In genomic region chr1:206933333-206933945, GRCh38 we compare ENCODE assay signal across 8 cellular contexts. TPM values are rescaled to one million over a fixed set of nuclear protein-coding genes. Genes with fewer than 3 reads are reported as not detected.
DNase-seq lines count a peak whose midpoint lies in the region; ATAC-seq, FAIRE-seq and TF ChIP-seq lines count a peak whose summit lies in the region.

No MANE protein-coding gene starts in this region.

- H3K27ac Mint-ChIP-seq in nephron progenitor cell: no peak overlapping the region

- H3K36me3 ChIP-seq in H7 (replicated peaks; ENCODE audit: control insufficient read depth, insufficient read depth, low read length): no peaks in the 10 kb centered on the region

- no peak for FAIRE-seq in HTR-8/SVneo (lab: Jason Lieb, UNC)

- TF ChIP-seq CTCF in AG04449 (IDR thresholded peaks at IDR 0.05; ENCODE audit: insufficient read depth, low read length, missing control alignments): peak; percentile 50
- TF ChIP-seq CTCF in VCaP (conservative IDR thresholded peaks at IDR 0.05): peak; percentile 30; the same call in 1 of the 2 replicates
- peak; percentile 63 for TF ChIP-seq CTCF in cardiac fibroblast (IDR thresholded peaks at IDR 0.05; ENCODE audit: low read depth, low read length)
- TF ChIP-seq CTCF in nephron progenitor cell (IDR thresholded peaks at IDR 0.05): peak; percentile 35

- no peak overlapping the region for H3K4me3 Mint-ChIP-seq in nephron progenitor cell

- H3K27ac ChIP-seq in VCaP: no peak overlapping the region

- DNase-seq in AG04449 (ENCODE audit: low read depth, low spot score) (no peak), H7 (peak; percentile 91), cardiac fibroblast (ENCODE audit: low read depth in 2 of 2) (peak in 1 of 2 donors; percentile 30), nephron progenitor cell (peak; percentile 25), kidney tubule cell (ENCODE audit: low spot score) (no peak), HTR-8/SVneo (ENCODE audit: insufficient read length, low spot score) (no peak)

- no peaks in the 10 kb centered on the region for H3K27me3 ChIP-seq in H7 (ENCODE audit: control insufficient read depth, insufficient read depth, low read length)

- CTCF ChIA-PET in AG04449 (lab: Yijun Ruan, JAX): interaction anchor here (0.6 to 3.7 kb wide), 6 partner anchors 10 to 146 kb away, joined by 3 to 19 read pairs (median 6); no protein-coding TSS in a partner anchor

- H3K36me3 Mint-ChIP-seq in nephron progenitor cell (ENCODE audit: low read depth): no peaks in the 10 kb centered on the region

- peaks cover 28% of the 10 kb centered on the region for H3K27me3 Mint-ChIP-seq in nephron progenitor cell (ENCODE audit: low read depth, poor library complexity)

- ATAC-seq in HG03469 (IDR thresholded peaks at IDR 0.05; ENCODE audit: unreplicated experiment): no peak

- POLR2A ChIA-PET in AG04449 (lab: Yijun Ruan, JAX): no interaction called here

- H3K4me3 ChIP-seq in AG04449 (ENCODE audit: low read depth, low read length) (no peak overlapping the region), H7 (ENCODE audit: insufficient read depth, low read depth, low read length) (no peak overlapping the region), cardiac fibroblast (replicated peaks in 1 of 2; ENCODE audit: low read depth in 2 of 2, low read length in 2 of 2) (no peak overlapping the region)

- peaks cover 27% of the 10 kb centered on the region for H3K4me1 Mint-ChIP-seq in nephron progenitor cell

- H3K9me3 Mint-ChIP-seq in nephron progenitor cell: no peaks in the 10 kb centered on the region

RNA-seq across cellular contexts. Expression of gene FCMR, which starts 11.7 kb away (rescaled TPM):
- not detected in 2 replicates for total RNA-seq in H7 (2014; rRNA removed; shearing (Covaris generic))

RNA-seq across cellular contexts. Expression of gene PIGR, which starts 12.8 kb away (rescaled TPM):
- 0.03 TPM in 1 of 2 replicates, not detected in the other for total RNA-seq in H7 (2014; rRNA removed; shearing (Covaris generic))

RNA-seq across cellular contexts. Expression of gene IL24, which starts 36.2 kb away (rescaled TPM):
- total RNA-seq in H7 (2014; rRNA removed; shearing (Covaris generic)): not detected in 2 replicates

RNA-seq across cellular contexts. Expression of gene FCAMR, which starts 36.8 kb away (rescaled TPM):
- total RNA-seq in H7 (2014; rRNA removed; shearing (Covaris generic)): not detected in 2 replicates

Comparison
In these comparisons a context has a peak if more than half of its experiments do, and no peak if none do; other contexts are left out.
1. DNase-seq: peak in H7 (single experiment) and nephron progenitor cell (single experiment); none in AG04449 (single experiment), kidney tubule cell (single experiment) and HTR-8/SVneo (single experiment).
2. Peak in every context shown above with its lines, with median percentiles within 50 percentile points of each other: CTCF ChIP-seq.